Comparison of ENCODE assay signal across 8 cellular contexts in the genomic region with DNA sequence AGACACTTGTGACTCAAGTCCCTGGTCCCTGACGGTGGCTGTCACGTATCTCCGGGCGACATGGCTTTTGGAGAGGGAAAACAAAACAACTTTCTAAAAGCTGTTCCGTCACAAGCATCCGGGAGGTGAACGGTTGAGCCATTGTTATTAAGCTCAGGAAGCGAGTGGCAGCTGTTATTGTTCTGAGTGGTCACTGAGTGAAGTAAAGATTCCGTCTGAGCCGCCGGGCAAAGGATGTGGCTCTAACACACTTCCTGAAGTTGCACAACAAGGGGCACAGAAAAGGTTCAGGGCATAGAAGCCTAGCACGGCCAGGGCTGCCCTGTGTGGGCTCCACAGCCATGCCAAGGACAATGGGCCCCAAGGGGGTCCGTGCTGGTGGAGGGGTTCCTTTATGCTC. TPM values are rescaled to one million over a fixed set of nuclear protein-coding genes. Genes with fewer than 3 reads are reported as not detected.
A peak's percentile ranks its signal among the peaks of the same experiment; 100 is the strongest.
DNase-seq lines count a peak whose midpoint lies in the region; ATAC-seq and TF ChIP-seq lines count a peak whose summit lies in the region.
"Had no signal": no experiment of that assay in that cellular context is flagged by ENCODE, and none has a peak within 500 bp of the region (broad histone marks: within the 10 kb centered on the region; RNA-seq: fewer than 3 reads in every experiment).

No MANE protein-coding gene starts in this region.

- DNase-seq in T-helper 9 cell (peak; percentile 28), Right ventricle myocardium inferior (ENCODE audit: missing footprints) (peak; percentile 87), NCI-H2171 (lab: John Stamatoyannopoulos, UW) (no peak), NCI-H748 treated with DMSO at 0.1 percent for 48 hours (lab: John Stamatoyannopoulos, UW) (no peak), BE2C (no peak)
- peak in 1 of 2 donors; percentile 78 for DNase-seq in stimulated activated effector memory CD8-positive, alpha-beta T cell treated with anti-CD3 and anti-CD28 coated beads, Interleukin-12 subunit alpha, Interleukin-12 subunit beta, amount 100 ng/mL, for 72 hours (ENCODE audit: low spot score in 2 of 2)
- DNase-seq: IMR-90 had no signal

- peak overlapping the region; percentile 67 for H3K4me3 Mint-ChIP-seq in stimulated activated effector memory CD8-positive, alpha-beta T cell treated with anti-CD3 and anti-CD28 coated beads, Interleukin-12 subunit alpha, Interleukin-12 subunit beta, amount 100 ng/mL, for 72 hours

- no peaks in the 10 kb centered on the region for H3K9me3 ChIP-seq in BE2C

- no peak overlapping the region for H3K4me3 ChIP-seq in BE2C (ENCODE audit: low read depth, low read length)

- H3K27me3 ChIP-seq in BE2C, result peaks cover 32% of the 10 kb centered on the region

- H3K4me1 Mint-ChIP-seq in stimulated activated effector memory CD8-positive, alpha-beta T cell treated with anti-CD3 and anti-CD28 coated beads, Interleukin-12 subunit alpha, Interleukin-12 subunit beta, amount 100 ng/mL, for 72 hours, result peaks cover 92% of the 10 kb centered on the region

- no peaks in the 10 kb centered on the region for H3K36me3 ChIP-seq in BE2C

- H3K36me3 Mint-ChIP-seq in stimulated activated effector memory CD8-positive, alpha-beta T cell treated with anti-CD3 and anti-CD28 coated beads, Interleukin-12 subunit alpha, Interleukin-12 subunit beta, amount 100 ng/mL, for 72 hours, result peaks cover 95% of the 10 kb centered on the region

- no peak for TF ChIP-seq CTCF in BE2C (IDR thresholded peaks at IDR 0.05; ENCODE audit: low read depth, low read length)

- H3K27ac Mint-ChIP-seq in stimulated activated effector memory CD8-positive, alpha-beta T cell treated with anti-CD3 and anti-CD28 coated beads, Interleukin-12 subunit alpha, Interleukin-12 subunit beta, amount 100 ng/mL, for 72 hours, result peak overlapping the region; percentile 91

- ATAC-seq in HG02642 (IDR thresholded peaks at IDR 0.05; ENCODE audit: poor library complexity, unreplicated experiment) (peak; percentile 20), Right ventricle myocardium inferior (peak; percentile 79)
- peak; percentile 75 for ATAC-seq in stimulated activated effector memory CD8-positive, alpha-beta T cell treated with anti-CD3 and anti-CD28 coated beads, Interleukin-12 subunit alpha, Interleukin-12 subunit beta, amount 100 ng/mL, for 72 hours

- no peaks in the 10 kb centered on the region for H3K9me3 Mint-ChIP-seq in stimulated activated effector memory CD8-positive, alpha-beta T cell treated with anti-CD3 and anti-CD28 coated beads, Interleukin-12 subunit alpha, Interleukin-12 subunit beta, amount 100 ng/mL, for 72 hours

- intact Hi-C loops in Right ventricle myocardium inferior (cut with DNase I), result no loop called here

- H3K4me1 ChIP-seq in BE2C, result no peaks in the 10 kb centered on the region

RNA-seq across cellular contexts. Expression of a gene that starts 24.3 kb away (rescaled TPM):
- 5.2 TPM for total RNA-seq in Right ventricle myocardium inferior
- 0.37 TPM for polyA plus RNA-seq in BE2C (2012; ENCODE audit: insufficient read depth, insufficient read length, low read depth)

RNA-seq across cellular contexts. Expression of a gene that starts 52.0 kb away (rescaled TPM):
- total RNA-seq in Right ventricle myocardium inferior, result not detected
- polyA plus RNA-seq in BE2C (2012; ENCODE audit: insufficient read depth, insufficient read length, low read depth), result not detected
- total RNA-seq: IMR-90 had no signal
- polyA plus RNA-seq: IMR-90 had no signal

Comparison
In these comparisons a context has a peak if more than half of its experiments do, and no peak if none do; other contexts are left out.
1. ATAC-seq: peak in every context shown above with its lines; median percentile 79 in Right ventricle myocardium inferior; 75 in stimulated activated effector memory CD8-positive, alpha-beta T cell treated with anti-CD3 and anti-CD28 coated beads, Interleukin-12 subunit alpha, Interleukin-12 subunit beta, amount 100 ng/mL, for 72 hours; 20 in HG02642.
2. DNase-seq: peak in T-helper 9 cell (single experiment) and Right ventricle myocardium inferior (single experiment); none in NCI-H2171 (single experiment), NCI-H748 treated with DMSO at 0.1 percent for 48 hours (single experiment) and BE2C (single experiment).